Comparison of ENCODE assay signal across 9 cellular contexts in genomic region chr14:24308342-24309124, GRCh38. TPM values are rescaled to one million over a fixed set of nuclear protein-coding genes. Genes with fewer than 3 reads are reported as not detected.
DNase-seq lines count a peak whose midpoint lies in the region; ATAC-seq and TF ChIP-seq lines count a peak whose summit lies in the region.
"Had no signal": no experiment of that assay in that cellular context is flagged by ENCODE, and none has a peak within 500 bp of the region (broad histone marks: within the 10 kb centered on the region; RNA-seq: fewer than 3 reads in every experiment).

No MANE protein-coding gene starts in this region.

- no peak for ATAC-seq in T-cell (replicated peaks in 1 of 4)
- no peak for ATAC-seq in HG03196 (IDR thresholded peaks at IDR 0.05; ENCODE audit: unreplicated experiment)

- H3K27me3 Mint-ChIP-seq in Calu3 (ENCODE audit: unreplicated experiment) (no peaks in the 10 kb centered on the region), T-cell (no peaks in the 10 kb centered on the region), endodermal cell (ENCODE audit: insufficient read depth) (no peaks in the 10 kb centered on the region)
- H3K27me3 Mint-ChIP-seq: activated naive CD4-positive, alpha-beta T cell treated with anti-CD3 and anti-CD28 coated beads, Interleukin-2, amount 10 ng/mL, durations not matched to agents 7 days and 5 days had no signal

- no TSS peak for BruUV-seq in Calu3 (replicated peaks; lab: Mats Ljungman, UMichigan)

- H3K9me3 Mint-ChIP-seq in Calu3 (ENCODE audit: low read depth, unreplicated experiment) (no peaks in the 10 kb centered on the region), T-cell (no peaks in the 10 kb centered on the region), endodermal cell (no peaks in the 10 kb centered on the region)
- H3K9me3 Mint-ChIP-seq: activated naive CD4-positive, alpha-beta T cell treated with anti-CD3 and anti-CD28 coated beads, Interleukin-2, amount 10 ng/mL, durations not matched to agents 7 days and 5 days had no signal

- H3K4me1 Mint-ChIP-seq in Calu3 (ENCODE audit: low read depth, unreplicated experiment) = peaks cover 21% of the 10 kb centered on the region
- H3K4me1 Mint-ChIP-seq in T-cell = peaks cover 48 to 55% (median 54%) of the 10 kb centered on the region in 3 donors
- H3K4me1 Mint-ChIP-seq in endodermal cell = peaks cover 10% of the 10 kb centered on the region

- H3K9ac ChIP-seq in endodermal cell (ENCODE audit: extremely low read depth, low read length, poor library complexity, severe bottlenecking) = no peak overlapping the region

- H3K4me3 ChIP-seq in endodermal cell (ENCODE audit: low read length) = no peak overlapping the region
- H3K4me3 ChIP-seq in neutrophil (ENCODE audit: low read depth in 1 of 2, low read length in 1 of 2) = peak overlapping the region in 1 of 2 experiments; percentile 86

- H3K4me1 ChIP-seq in endodermal cell (ENCODE audit: control insufficient read depth, insufficient read depth, low read length) (no peaks in the 10 kb centered on the region), neutrophil (ENCODE audit: control insufficient read depth in 1 of 2, insufficient read depth in 1 of 2, low read depth in 1 of 2, low read length in 1 of 2) (peaks cover 59 to 64% of the 10 kb centered on the region in 2 experiments)

- no peak overlapping the region for H3K4me3 Mint-ChIP-seq in Calu3 (ENCODE audit: low read depth, unreplicated experiment)
- H3K4me3 Mint-ChIP-seq in T-cell = peak overlapping the region in 2 of 3 donors; percentile 7 to 74
- no peak overlapping the region for H3K4me3 Mint-ChIP-seq in endodermal cell

- H3K27ac ChIP-seq in endodermal cell (ENCODE audit: low read depth, low read length) (no peak overlapping the region), neutrophil (peak overlapping the region; percentile 97)

- H3K27ac Mint-ChIP-seq in Calu3 (ENCODE audit: unreplicated experiment) (peak overlapping the region; percentile 63), T-cell (peak overlapping the region; percentile 79 to 87), endodermal cell (no peak overlapping the region)
- H3K27ac Mint-ChIP-seq: activated naive CD4-positive, alpha-beta T cell treated with anti-CD3 and anti-CD28 coated beads, Interleukin-2, amount 10 ng/mL, durations not matched to agents 7 days and 5 days had no signal

- DNase-seq in Calu3 (no peak), T-cell (no peak), endodermal cell (no peak), NCI-H1930 (lab: John Stamatoyannopoulos, UW) (no peak), HuH-7.5 (ENCODE audit: low spot score) (no peak), NCI-H524 treated with DMSO at 0.1 percent for 48 hours (lab: John Stamatoyannopoulos, UW) (no peak)

- CTCF ChIA-PET in Calu3 (lab: Charles Lee) (interaction anchor here (0.5 to 2.2 kb wide), 12 partner anchors 8 to 122 kb away, joined by 3 to 18 read pairs (median 4); partner anchors contain the start of genes DHRS1, KHNYN, MDP1 and NOP9), T-cell (lab: Charles Lee) (interaction anchor here (0.6 to 4.5 kb wide), 24 partner anchors 8 to 167 kb away, joined by 3 to 25 read pairs (median 4); partner anchors contain the start of genes CBLN3 (in 1 of the 2), DHRS1 (in 1 of the 2), EMC9 (in 1 of the 2) and KHNYN (in 1 of the 2))

- POLR2A ChIA-PET in T-cell (lab: Charles Lee) = interaction anchor here in 1 of 2 donors (0.6 to 1.7 kb wide), 5 partner anchors 9 to 80 kb away, joined by 3 to 8 read pairs (median 4); partner anchors contain the start of genes DHRS1, NOP9 and TINF2

- 86 to 90% methylated on average over 7 of the region's 7 CpGs for WGBS in endodermal cell (ENCODE audit: insufficient coverage in 1 of 2, insufficient read length in 1 of 2), 2 experiments

- TF ChIP-seq CTCF in Calu3 (IDR thresholded peaks at IDR 0.05; ENCODE audit: unreplicated experiment) = no peak
- peak; percentile 36 for TF ChIP-seq CTCF in endodermal cell (conservative IDR thresholded peaks at IDR 0.05)
- TF ChIP-seq CTCF in neutrophil (IDR thresholded peaks at IDR 0.05) = no peak

- H3K36me3 Mint-ChIP-seq in Calu3 (ENCODE audit: insufficient read depth, unreplicated experiment) (peaks cover 44% of the 10 kb centered on the region), T-cell (peaks cover 39% of the 10 kb centered on the region), endodermal cell (ENCODE audit: low read depth) (peaks cover 46% of the 10 kb centered on the region)

- intact Hi-C loops in Calu3 (cut with micrococcal nuclease; ENCODE audit: unreplicated experiment) = no loop called here

- H3K27me3 ChIP-seq in endodermal cell (ENCODE audit: control insufficient read depth, insufficient read depth, low read length, poor library complexity, severe bottlenecking) (no peaks in the 10 kb centered on the region), neutrophil (no peaks in the 10 kb centered on the region)

- H3K36me3 ChIP-seq in endodermal cell (ENCODE audit: control insufficient read depth, insufficient read depth, low read length) (peaks cover 46% of the 10 kb centered on the region), neutrophil (peaks cover 44% of the 10 kb centered on the region)

- no peaks in the 10 kb centered on the region for H3K9me3 ChIP-seq in endodermal cell (ENCODE audit: control insufficient read depth, low read length)
- no peaks in the 10 kb centered on the region for H3K9me3 ChIP-seq in neutrophil

RNA-seq across cellular contexts. Expression of gene CIDEB, which starts 0.8 kb away (rescaled TPM):
- 0.17 TPM in 1 of 2 replicates, not detected in the other for total RNA-seq in Calu3 (2022)
- total RNA-seq in T-cell = 10 to 100 TPM; 13.0 to 22.8 (median 20.8) TPM
- 1 to 10 TPM in 1 of 2 donors, under 1 TPM in 1; 0.97 to 3.1 TPM for total RNA-seq in endodermal cell
- polyA plus RNA-seq in endodermal cell (2013, experiment 1 of 2) = 0.43 TPM
- polyA plus RNA-seq in endodermal cell (2013, experiment 2 of 2) = 0.50 TPM

RNA-seq across cellular contexts. Expression of gene LTB4R2, which starts 1.4 kb away (rescaled TPM):
- total RNA-seq in Calu3 (2022) (19.3 and 25.8 TPM in 2 replicates), T-cell (10 to 100 TPM; 18.6 to 25.2 (median 20.3) TPM), endodermal cell (1 to 10 TPM; 7.4 to 9.5 TPM)
- polyA plus RNA-seq in endodermal cell (2013, experiment 1 of 2) = 5.6 TPM
- polyA plus RNA-seq in endodermal cell (2013, experiment 2 of 2) = 4.8 TPM

RNA-seq across cellular contexts. Expression of gene LTB4R, which starts 2.8 kb away (rescaled TPM):
- total RNA-seq in Calu3 (2022) (13.4 and 18.7 TPM in 2 replicates), T-cell (10 to 100 TPM; 17.0 to 29.0 (median 18.0) TPM), endodermal cell (1 to 10 TPM; 6.4 to 6.6 TPM)
- polyA plus RNA-seq in endodermal cell (2013, experiment 1 of 2) = 5.4 TPM
- 5.0 TPM for polyA plus RNA-seq in endodermal cell (2013, experiment 2 of 2)

RNA-seq across cellular contexts. Expression of gene NOP9, which starts 8.9 kb away (rescaled TPM):
- total RNA-seq in Calu3 (2022) = 35.9 and 40.2 TPM in 2 replicates
- 10 to 100 TPM; 29.7 to 33.2 (median 30.8) TPM for total RNA-seq in T-cell
- 10 to 100 TPM; 31.1 to 32.0 TPM for total RNA-seq in endodermal cell
- polyA plus RNA-seq in endodermal cell (2013, experiment 1 of 2) = 22.2 TPM
- 19.9 TPM for polyA plus RNA-seq in endodermal cell (2013, experiment 2 of 2)

RNA-seq across cellular contexts. Expression of gene DHRS1, which starts 9.0 kb away (rescaled TPM):
- total RNA-seq in Calu3 (2022) = 18.6 and 19.7 TPM in 2 replicates
- 10 to 100 TPM; 34.2 to 47.6 (median 39.1) TPM for total RNA-seq in T-cell
- total RNA-seq in endodermal cell = 10 to 100 TPM; 21.2 to 22.5 TPM
- 21.2 TPM for polyA plus RNA-seq in endodermal cell (2013, experiment 1 of 2)
- polyA plus RNA-seq in endodermal cell (2013, experiment 2 of 2) = 19.5 TPM

Comparison
In these comparisons a context has a peak if more than half of its experiments do, and no peak if none do; other contexts are left out.
1. H3K4me3 Mint-ChIP-seq: peak in T-cell (2 of 3); none in Calu3 (single experiment) and endodermal cell (single experiment).